Comparison of ENCODE assay signal across 10 cellular contexts in genomic region chr11:45106006-45106405, GRCh38.
"Had no signal": no experiment of that assay in that cellular context is flagged by ENCODE, and none has a peak within 500 bp of the region (broad histone marks: within the 10 kb centered on the region; RNA-seq: fewer than 3 reads in every experiment).

No MANE protein-coding gene starts in this region.

- H3K9me3 Mint-ChIP-seq: central memory CD8-positive, alpha-beta T cell; neural crest cell had no signal

- H3K9me3 ChIP-seq: psoas muscle, spleen, stomach, testis, upper lobe of right lung had no signal

- H3K27me3 Mint-ChIP-seq: activated CD4-positive, alpha-beta T cell treated with anti-CD3 and anti-CD28 coated beads for 36 hours had no signal

- H3K36me3 ChIP-seq: brain microvascular endothelial cell, spleen, stomach, upper lobe of right lung had no signal

- H3K27ac Mint-ChIP-seq: activated CD4-positive, alpha-beta T cell treated with anti-CD3 and anti-CD28 coated beads for 36 hours; T-helper 17 cell had no signal

- H3K4me1 Mint-ChIP-seq: neural crest cell had no signal

- H3K27me3 ChIP-seq: brain microvascular endothelial cell, testis had no signal

- H3K27ac ChIP-seq: brain microvascular endothelial cell, psoas muscle, spleen, stomach, testis, upper lobe of right lung had no signal

- H3K4me3 ChIP-seq: psoas muscle, spleen, stomach, testis, upper lobe of right lung had no signal

- H3K4me3 Mint-ChIP-seq: activated CD4-positive, alpha-beta T cell treated with anti-CD3 and anti-CD28 coated beads for 36 hours; central memory CD8-positive, alpha-beta T cell; neural crest cell; T-helper 17 cell had no signal
